ENCODE assay signal across 9 cellular contexts in genomic region chr5:133244242-133244641, GRCh38.
DNase-seq lines count a peak whose midpoint lies in the region; ATAC-seq and TF ChIP-seq lines count a peak whose summit lies in the region.
"Had no signal": no experiment of that assay in that cellular context is flagged by ENCODE, and none has a peak within 500 bp of the region (broad histone marks: within the 10 kb centered on the region; RNA-seq: fewer than 3 reads in every experiment).

No MANE protein-coding gene starts in this region.

- intact Hi-C loops in gastrocnemius medialis (cut with DNase I; ENCODE audit: low total_unique reads) = loop anchor here (2.0 kb wide), 1 partner anchor 17 kb away; no protein-coding TSS in a partner anchor

- no peaks in the 10 kb centered on the region for H3K36me3 Mint-ChIP-seq in activated CD8-positive, alpha-beta T cell treated with anti-CD3 and anti-CD28 coated beads, Interleukin-2, amount 10 ng/mL, durations not matched to agents 7 days and 5 days (ENCODE audit: low read depth)
- peaks cover 2% of the 10 kb centered on the region for H3K36me3 Mint-ChIP-seq in effector memory CD8-positive, alpha-beta T cell (ENCODE audit: insufficient read depth)

- H3K27me3 ChIP-seq in gastrocnemius medialis = no peaks in the 10 kb centered on the region

- POLR2A ChIA-PET in activated CD8-positive, alpha-beta T cell treated with anti-CD3 and anti-CD28 coated beads, Interleukin-2, amount 10 ng/mL, durations not matched to agents 7 days and 5 days (lab: Charles Lee) = no interaction called here

- no peak overlapping the region for H3K4me3 Mint-ChIP-seq in activated CD8-positive, alpha-beta T cell treated with anti-CD3 and anti-CD28 coated beads, Interleukin-2, amount 10 ng/mL, durations not matched to agents 7 days and 5 days
- H3K4me3 Mint-ChIP-seq in effector memory CD8-positive, alpha-beta T cell = no peak overlapping the region

- TF ChIP-seq CTCF in gastrocnemius medialis (IDR thresholded peaks at IDR 0.05 in 4 of 5, conservative IDR thresholded peaks at IDR 0.05 in 1 of 5) = no peak

- H3K4me3 ChIP-seq in gastrocnemius medialis = no peak overlapping the region
- H3K4me3 ChIP-seq: psoas muscle had no signal

- peaks cover 16 to 22% of the 10 kb centered on the region in 2 donors for H3K4me1 ChIP-seq in gastrocnemius medialis

- no peak overlapping the region for H3K27ac ChIP-seq in gastrocnemius medialis
- H3K27ac ChIP-seq: psoas muscle had no signal

- H3K27me3 Mint-ChIP-seq in activated CD8-positive, alpha-beta T cell treated with anti-CD3 and anti-CD28 coated beads, Interleukin-2, amount 10 ng/mL, durations not matched to agents 7 days and 5 days (ENCODE audit: low read depth) = no peaks in the 10 kb centered on the region
- H3K27me3 Mint-ChIP-seq in effector memory CD8-positive, alpha-beta T cell = peaks cover 8% of the 10 kb centered on the region in 2 donors

- DNase-seq in DMS53 (lab: John Stamatoyannopoulos, UW) = peak; percentile 93
- no peak for DNase-seq in activated CD8-positive, alpha-beta T cell treated with anti-CD3 and anti-CD28 coated beads, Interleukin-2, amount 10 ng/mL, durations not matched to agents 7 days and 5 days
- DNase-seq in HCEC 1CT = no peak
- no peak for DNase-seq in DMS 273 (lab: John Stamatoyannopoulos, UW; ENCODE audit: unreplicated experiment)
- no peak for DNase-seq in gastrocnemius medialis
- DNase-seq in effector memory CD8-positive, alpha-beta T cell = no peak
- DNase-seq: psoas muscle had no signal

- no peak overlapping the region for H3K27ac Mint-ChIP-seq in activated CD8-positive, alpha-beta T cell treated with anti-CD3 and anti-CD28 coated beads, Interleukin-2, amount 10 ng/mL, durations not matched to agents 7 days and 5 days
- H3K27ac Mint-ChIP-seq in effector memory CD8-positive, alpha-beta T cell = no peak overlapping the region

- H3K9me3 ChIP-seq in gastrocnemius medialis = no peaks in the 10 kb centered on the region
- H3K9me3 ChIP-seq: psoas muscle had no signal

- in situ Hi-C loops in gastrocnemius medialis (cut with MboI; ENCODE audit: low sequenced_read_pairs in 4 of 4) = no loop called here

- no peaks in the 10 kb centered on the region for H3K9me3 Mint-ChIP-seq in activated CD8-positive, alpha-beta T cell treated with anti-CD3 and anti-CD28 coated beads, Interleukin-2, amount 10 ng/mL, durations not matched to agents 7 days and 5 days (ENCODE audit: insufficient read depth)
- H3K9me3 Mint-ChIP-seq in effector memory CD8-positive, alpha-beta T cell = no peaks in the 10 kb centered on the region

- no peaks in the 10 kb centered on the region for H3K36me3 ChIP-seq in gastrocnemius medialis

- ATAC-seq in GM19397 (IDR thresholded peaks at IDR 0.05; ENCODE audit: unreplicated experiment) (peak; percentile 62), HG03521 (IDR thresholded peaks at IDR 0.05; ENCODE audit: unreplicated experiment) (peak; percentile 37), gastrocnemius medialis (no peak)
- ATAC-seq in activated CD8-positive, alpha-beta T cell treated with anti-CD3 and anti-CD28 coated beads, Interleukin-2, amount 10 ng/mL, durations not matched to agents 7 days and 5 days = peak; percentile 33
- no peak for ATAC-seq in effector memory CD8-positive, alpha-beta T cell (replicated peaks)
- ATAC-seq: psoas muscle had no signal

- peaks cover 14% of the 10 kb centered on the region for H3K4me1 Mint-ChIP-seq in activated CD8-positive, alpha-beta T cell treated with anti-CD3 and anti-CD28 coated beads, Interleukin-2, amount 10 ng/mL, durations not matched to agents 7 days and 5 days (ENCODE audit: low read depth)
- no peaks in the 10 kb centered on the region for H3K4me1 Mint-ChIP-seq in effector memory CD8-positive, alpha-beta T cell (ENCODE audit: low read depth in 2 of 2)

- no peak for TF ChIP-seq POLR2A in gastrocnemius medialis (IDR thresholded peaks at IDR 0.05)

- CTCF ChIA-PET in activated CD8-positive, alpha-beta T cell treated with anti-CD3 and anti-CD28 coated beads, Interleukin-2, amount 10 ng/mL, durations not matched to agents 7 days and 5 days (lab: Charles Lee) = no interaction called here

Comparison
In these comparisons a context has a peak if more than half of its experiments do, and no peak if none do; other contexts are left out.
1. ATAC-seq: peak in GM19397 (single experiment), HG03521 (single experiment) and activated CD8-positive, alpha-beta T cell treated with anti-CD3 and anti-CD28 coated beads, Interleukin-2, amount 10 ng/mL, durations not matched to agents 7 days and 5 days (single experiment); none in gastrocnemius medialis (0 of 2) and effector memory CD8-positive, alpha-beta T cell (single experiment).